In the genomic region with DNA sequence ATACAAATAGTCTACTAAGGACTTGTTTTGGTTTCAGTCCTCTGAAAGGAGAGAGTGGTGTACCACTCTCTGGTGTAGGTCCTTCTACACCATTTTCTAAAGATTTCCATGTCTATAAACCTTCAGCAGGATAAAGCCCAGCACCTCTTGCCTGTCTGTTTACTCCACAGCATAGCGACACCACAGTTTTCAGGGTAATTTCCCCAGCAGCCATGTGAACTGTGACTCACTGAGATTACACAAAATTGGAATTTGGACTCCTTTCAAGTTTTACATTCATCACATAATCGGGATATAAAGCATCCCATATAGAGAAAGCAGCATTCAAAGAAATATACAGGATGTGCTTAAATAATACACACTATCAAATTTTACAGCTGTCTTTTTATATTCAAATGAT, we compare ENCODE assay signal across 11 cellular contexts.
A peak's percentile ranks its signal among the peaks of the same experiment; 100 is the strongest.
DNase-seq lines count a peak whose midpoint lies in the region; ATAC-seq, FAIRE-seq and TF ChIP-seq lines count a peak whose summit lies in the region.
"Had no signal": no experiment of that assay in that cellular context is flagged by ENCODE, and none has a peak within 500 bp of the region (broad histone marks: within the 10 kb centered on the region; RNA-seq: fewer than 3 reads in every experiment).

No MANE protein-coding gene starts in this region.

- no peak overlapping the region for H3K14ac ChIP-seq in trophoblast cell (ENCODE audit: low read length)

- H3K36me3 ChIP-seq in trophoblast cell (ENCODE audit: control insufficient read depth in 1 of 2, insufficient read depth in 2 of 2, low read length in 2 of 2): no peaks in the 10 kb centered on the region
- H3K36me3 ChIP-seq: heart left ventricle had no signal

- no peak overlapping the region for H3K4me3 Mint-ChIP-seq in activated CD4-positive, alpha-beta memory T cell treated with anti-CD3 and anti-CD28 coated beads for 36 hours
- H3K4me3 Mint-ChIP-seq in natural killer cell treated with Interleukin-12 subunit alpha and Interleukin-12 subunit beta and Interleukin-15 and Interleukin-18, amount 100 ng/mL, for 72 hours: no peak overlapping the region

- WGBS in trophoblast cell (ENCODE audit: extremely low coverage, insufficient coverage, insufficient read length): no CpG with 5 or more reads among the region's 2 CpGs

- no peaks in the 10 kb centered on the region for H3K79me1 ChIP-seq in trophoblast cell (ENCODE audit: low read length)

- H3K27ac Mint-ChIP-seq in activated CD4-positive, alpha-beta memory T cell treated with anti-CD3 and anti-CD28 coated beads for 36 hours: no peak overlapping the region
- no peak overlapping the region for H3K27ac Mint-ChIP-seq in natural killer cell treated with Interleukin-12 subunit alpha and Interleukin-12 subunit beta and Interleukin-15 and Interleukin-18, amount 100 ng/mL, for 72 hours

- H3K4me2 ChIP-seq in trophoblast cell (ENCODE audit: low read length): no peak overlapping the region

- H3K27ac ChIP-seq in trophoblast cell (ENCODE audit: low read depth, low read length): no peak overlapping the region
- H3K27ac ChIP-seq: heart left ventricle had no signal

- no peaks in the 10 kb centered on the region for H3K4me1 Mint-ChIP-seq in activated CD4-positive, alpha-beta memory T cell treated with anti-CD3 and anti-CD28 coated beads for 36 hours (ENCODE audit: low read depth)
- no peaks in the 10 kb centered on the region for H3K4me1 Mint-ChIP-seq in natural killer cell treated with Interleukin-12 subunit alpha and Interleukin-12 subunit beta and Interleukin-15 and Interleukin-18, amount 100 ng/mL, for 72 hours (ENCODE audit: low read depth in 2 of 2)

- FAIRE-seq in RCC 7860 (lab: Jason Lieb, UNC): peak; percentile 82

- no peak overlapping the region for H4K8ac ChIP-seq in trophoblast cell (ENCODE audit: low read depth, low read length)

- no peaks in the 10 kb centered on the region for H3K27me3 Mint-ChIP-seq in activated CD4-positive, alpha-beta memory T cell treated with anti-CD3 and anti-CD28 coated beads for 36 hours
- no peaks in the 10 kb centered on the region for H3K27me3 Mint-ChIP-seq in natural killer cell treated with Interleukin-12 subunit alpha and Interleukin-12 subunit beta and Interleukin-15 and Interleukin-18, amount 100 ng/mL, for 72 hours

- ATAC-seq in esophagus mucosa (peak; percentile 47), GM18873 (IDR thresholded peaks at IDR 0.05; ENCODE audit: low FRiP score, unreplicated experiment) (no peak)
- ATAC-seq in natural killer cell treated with Interleukin-12 subunit alpha and Interleukin-12 subunit beta and Interleukin-15 and Interleukin-18, amount 100 ng/mL, for 72 hours: no peak

- DNase-seq in ELR (ENCODE audit: low read depth): peak; percentile 90
- peak; percentile 77 for DNase-seq in RCC 7860 (ENCODE audit: low spot score)
- peak; percentile 29 to 69 for DNase-seq in trophoblast cell
- no peak for DNase-seq in activated CD4-positive, alpha-beta memory T cell treated with anti-CD3 and anti-CD28 coated beads for 36 hours
- no peak for DNase-seq in natural killer cell treated with Interleukin-12 subunit alpha and Interleukin-12 subunit beta and Interleukin-15 and Interleukin-18, amount 100 ng/mL, for 72 hours (ENCODE audit: low spot score)
- DNase-seq in GM10248 (ENCODE audit: extremely low spot score): no peak
- DNase-seq: activated naive CD4-positive, alpha-beta T cell; heart left ventricle; NCI-H2029 had no signal

- H4K91ac ChIP-seq in trophoblast cell (ENCODE audit: low read depth, low read length): no peak overlapping the region

- intact Hi-C loops in activated CD4-positive, alpha-beta memory T cell treated with anti-CD3 and anti-CD28 coated beads for 36 hours (cut with micrococcal nuclease): no loop called here

- H3K4me1 ChIP-seq in trophoblast cell (ENCODE audit: control insufficient read depth in 1 of 2, insufficient read depth in 2 of 2, low read length in 2 of 2): no peaks in the 10 kb centered on the region

- no peak overlapping the region for H2BK5ac ChIP-seq in trophoblast cell (ENCODE audit: low read depth, low read length, poor library complexity)

- no peak for TF ChIP-seq CTCF in GM10248 (IDR thresholded peaks at IDR 0.05; ENCODE audit: control extremely low read depth, extremely low read depth, low read depth, missing control alignments)

- H3K36me3 Mint-ChIP-seq in activated CD4-positive, alpha-beta memory T cell treated with anti-CD3 and anti-CD28 coated beads for 36 hours: no peaks in the 10 kb centered on the region
- H3K36me3 Mint-ChIP-seq in natural killer cell treated with Interleukin-12 subunit alpha and Interleukin-12 subunit beta and Interleukin-15 and Interleukin-18, amount 100 ng/mL, for 72 hours: no peaks in the 10 kb centered on the region

- no peak overlapping the region for H3K23ac ChIP-seq in trophoblast cell (ENCODE audit: low read length)

- H3K9me3 ChIP-seq in trophoblast cell (ENCODE audit: insufficient read depth, low read depth, low read length): no peaks in the 10 kb centered on the region
- H3K9me3 ChIP-seq: heart left ventricle had no signal

- no peaks in the 10 kb centered on the region for H3K9me3 Mint-ChIP-seq in activated CD4-positive, alpha-beta memory T cell treated with anti-CD3 and anti-CD28 coated beads for 36 hours
- peaks cover 5% of the 10 kb centered on the region for H3K9me3 Mint-ChIP-seq in natural killer cell treated with Interleukin-12 subunit alpha and Interleukin-12 subunit beta and Interleukin-15 and Interleukin-18, amount 100 ng/mL, for 72 hours

- no peaks in the 10 kb centered on the region for H3K79me2 ChIP-seq in trophoblast cell (ENCODE audit: control insufficient read depth, insufficient read depth, low read length, poor library complexity)

- no peak overlapping the region for H2BK12ac ChIP-seq in trophoblast cell (ENCODE audit: low read length)

- H2AFZ ChIP-seq in trophoblast cell (ENCODE audit: insufficient read depth, low read length, poor library complexity): no peak overlapping the region

- no peak overlapping the region for H2BK120ac ChIP-seq in trophoblast cell (ENCODE audit: insufficient read depth, low read length, poor library complexity)

- no peak overlapping the region for H2AK5ac ChIP-seq in trophoblast cell (ENCODE audit: low read length)

- no peaks in the 10 kb centered on the region for H3K27me3 ChIP-seq in trophoblast cell (ENCODE audit: insufficient read depth, low read length)
- H3K27me3 ChIP-seq: heart left ventricle had no signal

- no peak overlapping the region for H4K12ac ChIP-seq in trophoblast cell (ENCODE audit: low read depth, low read length)

- H3K18ac ChIP-seq in trophoblast cell (ENCODE audit: low read length): no peak overlapping the region

- H3K4me3 ChIP-seq in trophoblast cell (ENCODE audit: low read depth, low read length): no peak overlapping the region
- H3K4me3 ChIP-seq: heart left ventricle had no signal

- no peak overlapping the region for H3K4ac ChIP-seq in trophoblast cell (ENCODE audit: low read depth, low read length)

- POLR2A ChIA-PET in activated CD4-positive, alpha-beta memory T cell treated with anti-CD3 and anti-CD28 coated beads for 36 hours (lab: Charles Lee): no interaction called here
- POLR2A ChIA-PET in GM10248 (lab: Yijun Ruan, JAX): no interaction called here

- CTCF ChIA-PET in activated CD4-positive, alpha-beta memory T cell treated with anti-CD3 and anti-CD28 coated beads for 36 hours (lab: Charles Lee): no interaction called here
- CTCF ChIA-PET in GM10248 (lab: Yijun Ruan, JAX): no interaction called here

- H3K9ac ChIP-seq in trophoblast cell (ENCODE audit: low read length): no peak overlapping the region

Comparison
In these comparisons a context has a peak if more than half of its experiments do, and no peak if none do; other contexts are left out.
1. DNase-seq: peak in ELR (single experiment), RCC 7860 (single experiment) and trophoblast cell (2 of 2); none in activated CD4-positive, alpha-beta memory T cell treated with anti-CD3 and anti-CD28 coated beads for 36 hours (single experiment), natural killer cell treated with Interleukin-12 subunit alpha and Interleukin-12 subunit beta and Interleukin-15 and Interleukin-18, amount 100 ng/mL, for 72 hours (single experiment) and GM10248 (single experiment).